In the genomic region with DNA sequence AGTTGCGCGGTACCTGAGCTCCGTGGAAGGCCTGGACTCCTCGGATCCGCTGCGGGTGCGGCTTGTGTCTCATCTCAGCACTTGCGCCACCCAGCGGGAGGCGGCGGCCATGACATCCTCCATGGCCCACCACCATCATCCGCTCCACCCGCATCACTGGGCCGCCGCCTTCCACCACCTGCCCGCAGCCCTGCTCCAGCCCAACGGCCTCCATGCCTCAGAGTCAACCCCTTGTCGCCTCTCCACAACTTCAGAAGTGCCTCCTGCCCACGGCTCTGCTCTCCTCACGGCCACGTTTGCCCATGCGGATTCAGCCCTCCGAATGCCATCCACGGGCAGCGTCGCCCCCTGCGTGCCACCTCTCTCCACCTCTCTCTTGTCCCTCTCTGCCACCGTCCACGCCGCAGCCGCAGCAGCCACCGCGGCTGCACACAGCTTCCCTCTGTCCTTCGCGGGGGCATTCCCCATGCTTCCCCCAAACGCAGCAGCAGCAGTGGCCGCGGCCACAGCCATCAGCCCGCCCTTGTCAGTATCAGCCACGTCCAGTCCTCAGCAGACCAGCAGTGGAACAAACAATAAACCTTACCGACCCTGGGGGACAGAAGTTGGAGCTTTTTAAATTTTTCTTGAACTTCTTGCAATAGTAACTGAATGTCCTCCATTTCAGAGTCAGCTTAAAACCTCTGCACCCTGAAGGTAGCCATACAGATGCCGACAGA, we compare ENCODE assay signal across 9 cellular contexts. TPM values are rescaled to one million over a fixed set of nuclear protein-coding genes. Genes with fewer than 3 reads are reported as not detected.
A peak's percentile ranks its signal among the peaks of the same experiment; 100 is the strongest.
DNase-seq lines count a peak whose midpoint lies in the region; ATAC-seq and TF ChIP-seq lines count a peak whose summit lies in the region.
"Had no signal": no experiment of that assay in that cellular context is flagged by ENCODE, and none has a peak within 500 bp of the region (broad histone marks: within the 10 kb centered on the region; RNA-seq: fewer than 3 reads in every experiment).

No MANE protein-coding gene starts in this region.

- no peak overlapping the region for H3K27ac Mint-ChIP-seq in endodermal cell

- no peaks in the 10 kb centered on the region for H3K4me1 ChIP-seq in endodermal cell (ENCODE audit: control insufficient read depth, insufficient read depth, low read length)

- H3K9me3 Mint-ChIP-seq in endodermal cell: no peaks in the 10 kb centered on the region

- H3K4me3 Mint-ChIP-seq in endodermal cell: no peak overlapping the region

- H3K4me1 Mint-ChIP-seq in endodermal cell: peaks cover 9% of the 10 kb centered on the region

- DNase-seq in GM12864 (ENCODE audit: low read depth): no peak
- DNase-seq in endodermal cell: peak; percentile 95
- DNase-seq in omental fat pad (ENCODE audit: low spot score): no peak
- no peak for DNase-seq in COLO668 (lab: John Stamatoyannopoulos, UW; ENCODE audit: unreplicated experiment)
- DNase-seq: dermis blood vessel endothelial cell, NCI-H2171 had no signal

- peak; percentile 31 for TF ChIP-seq CTCF in GM12864 (IDR thresholded peaks at IDR 0.05; ENCODE audit: low read depth, low read length, missing control alignments)
- TF ChIP-seq CTCF in LNCAP (IDR thresholded peaks at IDR 0.05): peak; percentile 64
- TF ChIP-seq CTCF in endodermal cell (conservative IDR thresholded peaks at IDR 0.05): peak; percentile 88
- no peak for TF ChIP-seq CTCF in omental fat pad (IDR thresholded peaks at IDR 0.05)

- no peaks in the 10 kb centered on the region for H3K27me3 ChIP-seq in endodermal cell (ENCODE audit: control insufficient read depth, insufficient read depth, low read length, poor library complexity, severe bottlenecking)

- 91 to 96% methylated on average over 29 to 42 of the region's 42 CpGs for WGBS in endodermal cell (ENCODE audit: insufficient coverage in 1 of 2, insufficient read length in 1 of 2), 2 experiments

- H3K36me3 Mint-ChIP-seq in endodermal cell (ENCODE audit: low read depth): peaks cover 18% of the 10 kb centered on the region

- no peak overlapping the region for H3K4me3 ChIP-seq in GM12864 (ENCODE audit: low read depth, low read length)
- no peak overlapping the region for H3K4me3 ChIP-seq in endodermal cell (ENCODE audit: low read length)

- peak; percentile 44 for ATAC-seq in omental fat pad (ENCODE audit: low FRiP score)
- ATAC-seq in HG02884 (IDR thresholded peaks at IDR 0.05; ENCODE audit: unreplicated experiment): no peak
- no peak for ATAC-seq in GM18873 (IDR thresholded peaks at IDR 0.05; ENCODE audit: low FRiP score, unreplicated experiment)

- no peak overlapping the region for H3K9ac ChIP-seq in endodermal cell (ENCODE audit: extremely low read depth, low read length, poor library complexity, severe bottlenecking)

- no peak overlapping the region for H3K27ac ChIP-seq in endodermal cell (ENCODE audit: low read depth, low read length)

- no peaks in the 10 kb centered on the region for H3K9me3 ChIP-seq in endodermal cell (ENCODE audit: control insufficient read depth, low read length)

- H3K27me3 Mint-ChIP-seq in endodermal cell (ENCODE audit: insufficient read depth): no peaks in the 10 kb centered on the region

- no peaks in the 10 kb centered on the region for H3K36me3 ChIP-seq in endodermal cell (ENCODE audit: control insufficient read depth, insufficient read depth, low read length)

RNA-seq across cellular contexts. Expression of a gene that starts 9.9 kb away (rescaled TPM):
- total RNA-seq in endodermal cell: 1 to 10 TPM; 2.3 to 4.3 TPM
- 2.2 TPM for polyA plus RNA-seq in endodermal cell (2013, experiment 1 of 2)
- polyA plus RNA-seq in endodermal cell (2013, experiment 2 of 2): 2.6 TPM
- 1 to 10 TPM in 3 of 4 donors, under 1 TPM in 1; 0.24 to 3.2 (median 1.5) TPM for total RNA-seq in omental fat pad
- total RNA-seq: dermis blood vessel endothelial cell had no signal

RNA-seq across cellular contexts. Expression of a gene that starts 31.4 kb away (rescaled TPM):
- total RNA-seq in endodermal cell: 10 to 100 TPM; 11.4 to 15.2 TPM
- polyA plus RNA-seq in endodermal cell (2013, experiment 1 of 2): 3.5 TPM
- polyA plus RNA-seq in endodermal cell (2013, experiment 2 of 2): 4.6 TPM
- 100 to 1,000 TPM in 1 of 4 donors, 10 to 100 TPM in 3; 35.3 to 137 (median 53.1) TPM for total RNA-seq in omental fat pad

Comparison
In these comparisons a context has a peak if more than half of its experiments do, and no peak if none do; other contexts are left out.
1. CTCF ChIP-seq: peak in GM12864 (single experiment), LNCAP (single experiment) and endodermal cell (single experiment); none in omental fat pad (0 of 3).